ENCODE assay signal across 26 cellular contexts in genomic region chr9:89600831-89601230, GRCh38. TPM values are rescaled to one million over a fixed set of nuclear protein-coding genes. Genes with fewer than 3 reads are reported as not detected.
DNase-seq lines count a peak whose midpoint lies in the region; ATAC-seq and TF ChIP-seq lines count a peak whose summit lies in the region.
"Had no signal": no experiment of that assay in that cellular context is flagged by ENCODE, and none has a peak within 500 bp of the region (broad histone marks: within the 10 kb centered on the region; RNA-seq: fewer than 3 reads in every experiment).

No MANE protein-coding gene starts in this region.

- no peak overlapping the region for H3T11ph ChIP-seq in H9 (ENCODE audit: low read length)

- H3K9me3 ChIP-seq in H9 (ENCODE audit: control insufficient read depth, low read depth, low read length) (no peaks in the 10 kb centered on the region), Loucy (ENCODE audit: insufficient read depth, low read depth, low read length) (no peaks in the 10 kb centered on the region)
- H3K9me3 ChIP-seq: SJSA1 had no signal

- no peak overlapping the region for H3K4me3 ChIP-seq in Loucy (ENCODE audit: low read length, poor library complexity, severe bottlenecking)
- H3K4me3 ChIP-seq: K562, SJSA1 had no signal

- H3K27ac Mint-ChIP-seq in H9 = peak overlapping the region in 1 of 3 experiments; percentile 67; a peak in 1 of 7 replicates
- H3K27ac Mint-ChIP-seq: CD8-positive, alpha-beta T cell had no signal

- H4K8ac ChIP-seq in H9 (replicated peaks; ENCODE audit: insufficient read length, low read depth, low read length) = no peak overlapping the region

- peaks cover 32% of the 10 kb centered on the region for H3K27me3 Mint-ChIP-seq in H9 (ENCODE audit: low read depth)

- H3K9ac ChIP-seq in H9 (ENCODE audit: extremely low read depth, insufficient read length, low read length) = no peak overlapping the region
- H3K9ac ChIP-seq in Loucy (ENCODE audit: low read depth, low read length, poor library complexity, severe bottlenecking) = no peak overlapping the region

- H2BK120ac ChIP-seq in H9 (ENCODE audit: low read depth, low read length, poor library complexity, severe bottlenecking) = no peak overlapping the region

- no peak overlapping the region for H3K23ac ChIP-seq in H9 (ENCODE audit: insufficient read length, low read depth, low read length)

- H3K4me2 ChIP-seq in H9 (ENCODE audit: insufficient read depth, insufficient read length, low read length) (no peak overlapping the region), Loucy (ENCODE audit: low read depth, low read length, poor library complexity, severe bottlenecking) (no peak overlapping the region)

- WGBS in H9 (ENCODE audit: extremely low coverage, insufficient read length, low lambda C conversion rate) = no CpG with 5 or more reads among the region's 6 CpGs

- no peaks in the 10 kb centered on the region for H3K27me3 ChIP-seq in H9 (ENCODE audit: insufficient read depth, low read length)
- no peaks in the 10 kb centered on the region for H3K27me3 ChIP-seq in Loucy (ENCODE audit: insufficient read depth, low read length, poor library complexity, severe bottlenecking)

- no peak overlapping the region for H2BK5ac ChIP-seq in H9 (ENCODE audit: insufficient read length, low read length)

- peaks cover 2% of the 10 kb centered on the region; the same call in 1 of the 2 replicates for H3K79me2 ChIP-seq in H9 (ENCODE audit: insufficient read depth, low read length)
- no peaks in the 10 kb centered on the region for H3K79me2 ChIP-seq in Loucy (ENCODE audit: insufficient read depth, low read length)

- intact Hi-C loops in posterior vena cava (cut with DNase I) = loop anchor here in 1 of 2 donors (10.0 kb wide), 2 partner anchors 274 to 324 kb away; no protein-coding TSS in a partner anchor

- H4K20me1 ChIP-seq in H9 (ENCODE audit: control insufficient read depth, insufficient read depth, insufficient read length) = no peaks in the 10 kb centered on the region
- H4K20me1 ChIP-seq in Loucy (ENCODE audit: insufficient read depth, low read length, poor library complexity, severe bottlenecking) = no peaks in the 10 kb centered on the region

- H4K91ac ChIP-seq in H9 (ENCODE audit: insufficient read length, low read depth, low read length) = no peak overlapping the region

- no peaks in the 10 kb centered on the region for H3K4me1 ChIP-seq in H9 (ENCODE audit: insufficient read depth, low read length)
- H3K4me1 ChIP-seq in Loucy (ENCODE audit: insufficient read depth, low read length, poor library complexity, severe bottlenecking) = peaks cover 3% of the 10 kb centered on the region
- H3K4me1 ChIP-seq: SJSA1 had no signal

- H2BK15ac ChIP-seq in H9 (ENCODE audit: low read depth, low read length) = no peak overlapping the region

- H2AFZ ChIP-seq in H9 (ENCODE audit: low read length) (no peak overlapping the region), Loucy (ENCODE audit: low read length) (no peak overlapping the region)

- no peak overlapping the region for H2BK12ac ChIP-seq in H9 (ENCODE audit: insufficient read length, low read depth, low read length)

- ATAC-seq in left lobe of liver = no peak
- no peak for ATAC-seq in HG02884 (IDR thresholded peaks at IDR 0.05; ENCODE audit: unreplicated experiment)
- no peak for ATAC-seq in HG03457 (IDR thresholded peaks at IDR 0.05; ENCODE audit: unreplicated experiment)
- ATAC-seq: CD8-positive, alpha-beta T cell; K562 had no signal

- H3K79me1 ChIP-seq in H9 (ENCODE audit: insufficient read depth, low read depth, low read length, poor library complexity, severe bottlenecking) = no peaks in the 10 kb centered on the region

- H3F3A ChIP-seq in Loucy (ENCODE audit: low read depth) = no peaks in the 10 kb centered on the region

- H3K4ac ChIP-seq in H9 (ENCODE audit: low read depth, low read length) = no peak overlapping the region

- H3K9me3 Mint-ChIP-seq in H9 = no peaks in the 10 kb centered on the region
- H3K9me3 Mint-ChIP-seq: CD8-positive, alpha-beta T cell had no signal

- H3K9me2 ChIP-seq in Loucy (replicated peaks; ENCODE audit: low read depth, low read length) = no peaks in the 10 kb centered on the region

- no peak for TF ChIP-seq CTCF in H9 (conservative IDR thresholded peaks at IDR 0.05)
- 0 out of 2 replicates have a peak, but pooled peaks have one; percentile 16 for TF ChIP-seq CTCF in Loucy (conservative IDR thresholded peaks at IDR 0.05; ENCODE audit: low read length)

- no peak overlapping the region for H3K4me3 Mint-ChIP-seq in H9
- H3K4me3 Mint-ChIP-seq: CD8-positive, alpha-beta T cell had no signal

- H3K36me3 ChIP-seq in Loucy (ENCODE audit: insufficient read depth, low read length) = no peaks in the 10 kb centered on the region
- H3K36me3 ChIP-seq: SJSA1 had no signal

- peaks cover 11 to 17% of the 10 kb centered on the region in 2 experiments for H3K4me1 Mint-ChIP-seq in H9

- peaks cover 16% of the 10 kb centered on the region for H3K23me2 ChIP-seq in H9 (ENCODE audit: insufficient read length, low read depth, low read length, poor library complexity, severe bottlenecking)

- no peak overlapping the region for H4K5ac ChIP-seq in H9 (ENCODE audit: insufficient read length, low read depth, low read length)

- DNase-seq in H9 (peak; percentile 15), left lobe of liver (ENCODE audit: low spot score) (peak; percentile 27), posterior vena cava (ENCODE audit: low spot score) (peak; percentile 61), C1 segment of cervical spinal cord (lab: John Stamatoyannopoulos, UW) (no peak)
- DNase-seq: DMS79 treated with DMSO at 0.1 percent for 48 hours, GF-D8, Kasumi-1, MV-4-11, NCI-H1105, NCI-H1436 treated with DMSO at 0.1 percent for 48 hours, NCI-H187 treated with DMSO at 0.1 percent for 48 hours, NCI-H2107, NCI-H446 treated with DMSO at 0.1 percent for 48 hours, NCI-H526, NCI-H82, Right ventricle myocardium superior, RPMI8226 had no signal

- H3K56ac ChIP-seq in H9 (ENCODE audit: insufficient read length, low read depth, low read length) = no peak overlapping the region

- no peak overlapping the region for H2AK5ac ChIP-seq in H9 (ENCODE audit: insufficient read length, low read length)

- H3K27ac ChIP-seq in H9 (ENCODE audit: insufficient read length, low read depth, low read length) = no peak overlapping the region
- H3K27ac ChIP-seq: C4-2B, SJSA1 had no signal

- no peak overlapping the region for H2BK20ac ChIP-seq in H9 (ENCODE audit: low read depth, low read length, poor library complexity, severe bottlenecking)

- H3K36me3 Mint-ChIP-seq in H9 (ENCODE audit: insufficient read depth in 1 of 3, low read depth in 3 of 3) = peaks cover 0 to 10% (median 0%) of the 10 kb centered on the region in 3 experiments; a peak in 3 of 7 replicates
- H3K36me3 Mint-ChIP-seq: CD8-positive, alpha-beta T cell had no signal

- H3K14ac ChIP-seq in H9 (ENCODE audit: insufficient read depth, low read length) = no peak overlapping the region; the same call in 1 of the 2 replicates

- no peak overlapping the region for H3K18ac ChIP-seq in H9 (ENCODE audit: insufficient read length, low read depth, low read length)

RNA-seq across cellular contexts. Expression of gene GADD45G, which starts 4.0 kb away (rescaled TPM):
- 6.8 and 7.7 TPM in 2 replicates for total RNA-seq in H9 (2021)
- total RNA-seq in left lobe of liver = 17.5 TPM
- 10 to 100 TPM in 1 of 2 donors, 1 to 10 TPM in 1; 9.2 to 20.7 TPM for total RNA-seq in posterior vena cava
- total RNA-seq: HT1080, MCF 10A, SJSA1 had no signal

Comparison
In these comparisons a context has a peak if more than half of its experiments do, and no peak if none do; other contexts are left out.
1. DNase-seq: peak in H9 (single experiment), left lobe of liver (single experiment) and posterior vena cava (single experiment); none in C1 segment of cervical spinal cord (0 of 14).